Comparison of ENCODE assay signal across 1 cellular context in the genomic region with DNA sequence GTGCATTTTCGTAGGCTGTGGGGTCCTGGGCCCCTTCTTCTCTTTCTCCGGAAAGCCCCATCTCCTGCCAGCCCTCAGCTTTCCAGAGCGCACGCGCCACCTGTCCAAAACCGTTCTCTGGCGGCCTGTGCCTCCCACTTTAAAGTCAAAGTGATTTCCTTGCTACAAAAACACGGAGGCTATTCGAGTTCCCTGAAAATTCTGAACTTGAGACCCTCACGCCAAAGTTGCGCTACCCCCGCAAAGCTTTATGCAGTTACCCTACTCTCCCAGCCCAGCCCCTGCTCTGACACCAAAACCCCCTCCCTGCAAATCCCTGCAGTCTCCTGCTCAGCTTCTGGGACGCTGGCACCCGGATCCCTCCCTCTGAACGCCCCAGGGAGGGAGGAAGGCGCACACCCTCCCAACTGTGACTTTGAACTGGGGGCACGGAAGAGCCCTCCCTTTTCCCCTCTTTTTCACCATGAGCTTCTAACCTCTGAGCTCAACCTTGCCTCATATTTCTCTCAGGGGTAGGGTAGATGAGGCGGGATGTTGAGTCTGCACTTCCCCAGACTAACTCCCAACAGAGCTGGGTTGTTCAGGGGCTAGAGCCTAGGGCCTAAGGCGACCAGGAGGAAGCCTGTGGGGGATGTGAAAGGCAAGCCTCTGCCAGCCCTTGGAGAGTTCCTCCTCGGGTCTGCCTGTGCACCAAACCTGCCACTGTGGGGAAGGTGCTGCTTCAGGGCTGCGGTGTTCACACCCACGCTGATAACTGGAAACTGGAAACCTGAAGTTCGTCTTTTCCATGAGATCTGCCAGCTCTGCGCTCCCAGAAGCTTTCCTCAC.
TF ChIP-seq lines count a peak whose summit lies in the region.

No MANE protein-coding gene starts in this region.

TF ChIP-seq in H1, 55 proteins besides CTCF, POLR2A, EP300 and RAD21:
- TF ChIP-seq RBBP5 (IDR thresholded peaks at IDR 0.05; ENCODE audit: borderline replicate concordance, low read depth, low read length) (peak; percentile 90), TAF1 (IDR thresholded peaks at IDR 0.05; ENCODE audit: low read depth, low read length) (no peak), HDAC2 (IDR thresholded peaks at IDR 0.05; ENCODE audit: borderline replicate concordance in 1 of 2, low read depth in 2 of 2, low read length in 2 of 2) (0 out of 4 replicates have a peak, but pooled peaks of 1 of the 2 experiments have one; percentile 38), SP4 (IDR thresholded peaks at IDR 0.05; ENCODE audit: low read length) (no peak), SIX5 (IDR thresholded peaks at IDR 0.05; ENCODE audit: low read depth, low read length) (no peak), BACH1 (IDR thresholded peaks at IDR 0.05; ENCODE audit: low read length) (no peak), SIRT6 (IDR thresholded peaks at IDR 0.05; ENCODE audit: low read length) (no peak), TAF7 (optimal IDR thresholded peaks at IDR 0.05; ENCODE audit: borderline replicate concordance, low read depth, low read length) (no peak), CBX5 (IDR thresholded peaks at IDR 0.05; ENCODE audit: low read depth, low read length) (no peak), BRCA1 (IDR thresholded peaks at IDR 0.05; ENCODE audit: low read depth, low read length) (no peak), SIN3A (conservative IDR thresholded peaks at IDR 0.05 in 1 of 2, IDR thresholded peaks at IDR 0.05 in 1 of 2; ENCODE audit: low read depth in 1 of 2, low read length in 2 of 2) (0 out of 4 replicates have a peak, but pooled peaks of 1 of the 2 experiments have one; percentile 3), CEBPB (IDR thresholded peaks at IDR 0.05; ENCODE audit: low read depth, low read length) (no peak), KDM4A (IDR thresholded peaks at IDR 0.05; ENCODE audit: low read depth, low read length, severe bottlenecking) (peak; percentile 80), SP1 (IDR thresholded peaks at IDR 0.05; ENCODE audit: low read depth, low read length) (peak; percentile 36; the same call in 1 of the 2 replicates), JUND (IDR thresholded peaks at IDR 0.05; ENCODE audit: low read length) (no peak), SP2 (IDR thresholded peaks at IDR 0.05; ENCODE audit: low read length) (no peak), GTF2F1 (IDR thresholded peaks at IDR 0.05; ENCODE audit: borderline replicate concordance, low read depth, low read length) (no peak), EZH2 (IDR thresholded peaks at IDR 0.05; ENCODE audit: low read depth, low read length, severe bottlenecking) (peak; percentile 27), NRF1 (IDR thresholded peaks at IDR 0.05; ENCODE audit: low read depth, low read length) (peak; percentile 20; the same call in 1 of the 2 replicates), CBX8 (IDR thresholded peaks at IDR 0.05; ENCODE audit: borderline replicate concordance, low read depth, low read length) (no peak), RXRA (IDR thresholded peaks at IDR 0.05; ENCODE audit: insufficient read depth, low read depth, low read length) (no peak), RFX5 (IDR thresholded peaks at IDR 0.05; ENCODE audit: borderline replicate concordance, low read depth, low read length) (no peak), MAFK (IDR thresholded peaks at IDR 0.05; ENCODE audit: low read depth, low read length) (no peak), NANOG (IDR thresholded peaks at IDR 0.05; ENCODE audit: insufficient read depth, low read depth, low read length, poor library complexity, severe bottlenecking) (no peak)
- TF ChIP-seq, protein P1, sequence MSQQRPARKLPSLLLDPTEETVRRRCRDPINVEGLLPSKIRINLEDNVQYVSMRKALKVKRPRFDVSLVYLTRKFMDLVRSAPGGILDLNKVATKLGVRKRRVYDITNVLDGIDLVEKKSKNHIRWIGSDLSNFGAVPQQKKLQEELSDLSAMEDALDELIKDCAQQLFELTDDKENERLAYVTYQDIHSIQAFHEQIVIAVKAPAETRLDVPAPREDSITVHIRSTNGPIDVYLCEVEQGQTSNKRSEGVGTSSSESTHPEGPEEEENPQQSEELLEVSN (IDR thresholded peaks at IDR 0.05) = no peak; the same call in 1 of the 2 replicates
- TF ChIP-seq, protein P2, sequence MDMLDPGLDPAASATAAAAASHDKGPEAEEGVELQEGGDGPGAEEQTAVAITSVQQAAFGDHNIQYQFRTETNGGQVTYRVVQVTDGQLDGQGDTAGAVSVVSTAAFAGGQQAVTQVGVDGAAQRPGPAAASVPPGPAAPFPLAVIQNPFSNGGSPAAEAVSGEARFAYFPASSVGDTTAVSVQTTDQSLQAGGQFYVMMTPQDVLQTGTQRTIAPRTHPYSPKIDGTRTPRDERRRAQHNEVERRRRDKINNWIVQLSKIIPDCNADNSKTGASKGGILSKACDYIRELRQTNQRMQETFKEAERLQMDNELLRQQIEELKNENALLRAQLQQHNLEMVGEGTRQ (IDR thresholded peaks at IDR 0.05; ENCODE audit: low read length) = no peak
